Comparison of ENCODE assay signal across 14 cellular contexts in the genomic region with DNA sequence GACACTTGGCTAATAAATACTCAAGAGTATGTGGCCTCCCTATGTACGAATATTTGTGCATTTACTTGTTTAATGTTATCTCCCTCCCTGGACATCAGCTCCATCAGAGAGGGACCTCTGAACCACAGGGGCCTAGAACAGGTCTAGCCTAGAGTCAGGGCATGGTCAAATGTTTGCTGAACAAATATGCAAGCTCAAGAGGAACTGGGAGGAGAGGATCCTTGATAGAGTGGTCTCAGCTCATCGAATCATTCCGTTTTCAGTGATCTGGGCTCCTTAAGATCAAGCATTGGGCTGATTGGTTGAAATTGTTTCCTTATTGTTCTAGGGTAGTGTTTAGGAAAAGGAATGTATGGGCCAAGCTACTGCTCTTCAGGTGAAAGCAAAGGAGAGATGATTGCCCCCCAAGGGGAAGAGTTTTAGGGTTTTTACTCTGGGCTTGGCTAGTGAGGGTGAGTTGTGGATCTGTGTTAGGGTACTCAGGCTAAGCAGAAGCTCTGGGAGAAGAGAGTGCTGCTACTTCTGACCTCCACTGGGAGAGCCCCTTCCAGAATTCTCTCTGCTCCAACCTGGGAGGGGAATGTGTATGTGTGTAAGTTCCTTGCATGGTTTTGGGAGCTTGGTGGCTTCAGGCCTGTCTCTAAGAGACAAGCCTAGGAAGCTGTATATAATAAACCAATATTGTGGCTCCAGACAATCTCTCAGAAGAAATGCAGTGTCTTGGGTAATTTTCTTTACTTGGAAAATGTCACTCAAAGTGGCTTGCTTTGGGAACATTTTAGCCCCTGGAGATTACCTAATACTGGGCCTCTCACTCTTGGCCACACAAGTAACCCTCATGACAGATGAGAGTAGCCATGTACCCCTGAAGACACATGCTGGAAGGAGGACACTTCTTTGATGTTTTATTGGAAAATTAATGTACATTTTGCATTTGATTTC.
DNase-seq lines count a peak whose midpoint lies in the region; ATAC-seq, FAIRE-seq and TF ChIP-seq lines count a peak whose summit lies in the region.
"Had no signal": no experiment of that assay in that cellular context is flagged by ENCODE, and none has a peak within 500 bp of the region (broad histone marks: within the 10 kb centered on the region; RNA-seq: fewer than 3 reads in every experiment).

No MANE protein-coding gene starts in this region.

- peaks cover 24% of the 10 kb centered on the region for H3K4me1 Mint-ChIP-seq in activated naive CD8-positive, alpha-beta T cell treated with anti-CD3 and anti-CD28 coated beads, Interleukin-2, amount 50 U/mL, for 24 hours

- no peak for FAIRE-seq in D721Med (lab: Jason Lieb, UNC)
- FAIRE-seq: endothelial cell of umbilical vein, islet of Langerhans had no signal

- H3K27me3 Mint-ChIP-seq in activated naive CD8-positive, alpha-beta T cell treated with anti-CD3 and anti-CD28 coated beads, Interleukin-2, amount 50 U/mL, for 24 hours: peaks cover 20% of the 10 kb centered on the region
- H3K27me3 Mint-ChIP-seq: activated naive CD4-positive, alpha-beta T cell treated with anti-CD3 and anti-CD28 coated beads, Interleukin-2, amount 50 U/mL, for 24 hours had no signal

- peak overlapping the region; percentile 59 for H3K27ac Mint-ChIP-seq in activated naive CD8-positive, alpha-beta T cell treated with anti-CD3 and anti-CD28 coated beads, Interleukin-2, amount 50 U/mL, for 24 hours
- H3K27ac Mint-ChIP-seq: activated naive CD4-positive, alpha-beta T cell treated with anti-CD3 and anti-CD28 coated beads, Interleukin-2, amount 50 U/mL, for 24 hours had no signal

- ATAC-seq in GM18858 (IDR thresholded peaks at IDR 0.05; ENCODE audit: unreplicated experiment) (peak; percentile 4), GM21447 (IDR thresholded peaks at IDR 0.05; ENCODE audit: unreplicated experiment) (peak; percentile 19), HG03097 (IDR thresholded peaks at IDR 0.05; ENCODE audit: low FRiP score, unreplicated experiment) (peak; percentile 19)
- peak; percentile 21 for ATAC-seq in activated naive CD8-positive, alpha-beta T cell treated with anti-CD3 and anti-CD28 coated beads, Interleukin-2, amount 50 U/mL, for 24 hours

- H3K27ac ChIP-seq in substantia nigra (ENCODE audit: low read depth, low read length, poor library complexity, severe bottlenecking): no peak overlapping the region
- H3K27ac ChIP-seq: HL-60 had no signal

- H3K9me3 Mint-ChIP-seq in activated naive CD8-positive, alpha-beta T cell treated with anti-CD3 and anti-CD28 coated beads, Interleukin-2, amount 50 U/mL, for 24 hours: peaks cover 24% of the 10 kb centered on the region

- no peak for TF ChIP-seq CTCF in D721Med (IDR thresholded peaks at IDR 0.05; ENCODE audit: insufficient read depth, missing control alignments)

- peaks cover 3% of the 10 kb centered on the region for H3K36me3 Mint-ChIP-seq in activated naive CD8-positive, alpha-beta T cell treated with anti-CD3 and anti-CD28 coated beads, Interleukin-2, amount 50 U/mL, for 24 hours (ENCODE audit: low read depth)
- H3K36me3 Mint-ChIP-seq: activated naive CD4-positive, alpha-beta T cell treated with anti-CD3 and anti-CD28 coated beads, Interleukin-2, amount 50 U/mL, for 24 hours had no signal

- DNase-seq in activated naive CD8-positive, alpha-beta T cell treated with anti-CD3 and anti-CD28 coated beads, Interleukin-2, amount 50 U/mL, for 24 hours: no peak
- DNase-seq in middle frontal gyrus (ENCODE audit: extremely low spot score, low spot score) (no peak), D721Med (ENCODE audit: insufficient read length, low spot score) (no peak), NCI-H1092 (lab: John Stamatoyannopoulos, UW) (no peak), substantia nigra (lab: John Stamatoyannopoulos, UW) (no peak)
- DNase-seq: DMS79, NCI-H1694 treated with DMSO at 0.1 percent for 48 hours had no signal

- no peak overlapping the region for H3K4me3 Mint-ChIP-seq in activated naive CD8-positive, alpha-beta T cell treated with anti-CD3 and anti-CD28 coated beads, Interleukin-2, amount 50 U/mL, for 24 hours
- H3K4me3 Mint-ChIP-seq: activated naive CD4-positive, alpha-beta T cell treated with anti-CD3 and anti-CD28 coated beads, Interleukin-2, amount 50 U/mL, for 24 hours had no signal
